ENCODE assay signal across 21 cellular contexts in the genomic region with DNA sequence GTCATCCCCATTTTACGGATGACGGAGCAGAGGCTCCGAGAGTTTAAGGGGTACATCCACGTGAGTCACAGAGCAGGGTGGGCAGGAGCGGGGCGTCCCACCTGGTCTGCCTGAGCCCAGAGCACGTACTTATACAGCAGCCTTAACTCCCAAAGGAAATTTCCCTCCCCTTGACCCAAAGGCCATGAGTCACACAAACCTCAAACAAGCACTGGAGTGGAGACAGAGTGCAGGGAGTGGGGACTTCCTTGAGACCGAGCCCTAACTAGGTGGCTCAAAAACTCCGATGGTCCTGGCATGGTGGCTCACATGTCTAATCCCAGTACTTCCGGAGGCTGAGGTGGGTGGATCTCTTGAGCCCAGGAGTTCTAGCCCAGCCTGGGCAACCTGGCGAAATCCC.
"Had no signal": no experiment of that assay in that cellular context is flagged by ENCODE, and none has a peak within 500 bp of the region (broad histone marks: within the 10 kb centered on the region; RNA-seq: fewer than 3 reads in every experiment).

No MANE protein-coding gene starts in this region.

- H3K4me3 ChIP-seq: cardiac muscle cell, esophagus muscularis mucosa, neural progenitor cell, prostate gland, tibial artery, uterus had no signal

- H3K4me1 ChIP-seq: esophagus muscularis mucosa, neural progenitor cell, prostate gland, tibial artery, uterus had no signal

- DNase-seq: activated CD4-positive, alpha-beta T cell treated with anti-CD3 and anti-CD28 coated beads, Interleukin-2, amount 10 ng/mL, durations not matched to agents 24 days and 14 days; activated CD8-positive, alpha-beta T cell treated with anti-CD3 and anti-CD28 coated beads for 36 hours; activated naive CD4-positive, alpha-beta T cell; activated naive CD8-positive, alpha-beta T cell treated with anti-CD3 and anti-CD28 coated beads for 36 hours; activated T-cell treated with anti-CD3 and anti-CD28 coated beads, Interleukin-2, amount 50 U/mL, for 1 hour; amniotic stem cell; dermis blood vessel endothelial cell; effector memory CD4-positive, alpha-beta T cell; immature natural killer cell; mesenchymal stem cell; naive thymus-derived CD4-positive, alpha-beta T cell; right cardiac atrium; stimulated activated naive CD8-positive, alpha-beta T cell treated with anti-CD3 and anti-CD28 coated beads, Interleukin-15, Interleukin-2, amounts not matched to agents 100 U/mL and 50 U/mL, for 24 hours; substantia nigra; tibial artery; uterus had no signal

- H3K27me3 ChIP-seq: cardiac muscle cell, neural progenitor cell, uterus had no signal

- ATAC-seq: activated CD8-positive, alpha-beta T cell treated with anti-CD3 and anti-CD28 coated beads for 36 hours; activated T-helper 17 cell treated with anti-CD3 and anti-CD28 coated beads, Interleukin-2, amount 50 U/mL, for 72 hours; naive thymus-derived CD4-positive, alpha-beta T cell; right cardiac atrium; stimulated activated naive CD8-positive, alpha-beta T cell treated with anti-CD3 and anti-CD28 coated beads, Interleukin-15, Interleukin-2, amounts not matched to agents 100 U/mL and 50 U/mL, for 24 hours had no signal

- H3K9me3 ChIP-seq: esophagus muscularis mucosa, prostate gland, tibial artery, uterus had no signal

- H3K36me3 ChIP-seq: cardiac muscle cell, esophagus muscularis mucosa, neural progenitor cell, prostate gland, tibial artery, uterus had no signal

- H3K27ac ChIP-seq: cardiac muscle cell, esophagus muscularis mucosa, neural progenitor cell, prostate gland, tibial artery, uterus had no signal
